24 cellular contexts compared by ENCODE assay signal in genomic region chr2:48383055-48383454, GRCh38.
"Had no signal": no experiment of that assay in that cellular context is flagged by ENCODE, and none has a peak within 500 bp of the region (broad histone marks: within the 10 kb centered on the region; RNA-seq: fewer than 3 reads in every experiment).

No MANE protein-coding gene starts in this region.

- DNase-seq: activated CD4-positive, alpha-beta T cell treated with anti-CD3 and anti-CD28 coated beads for 1 hour; activated CD4-positive, alpha-beta T cell treated with anti-CD3 and anti-CD28 coated beads, Interleukin-2, amount 50 U/mL, for 4 hours; activated CD8-positive, alpha-beta memory T cell treated with anti-CD3 and anti-CD28 coated beads for 24 hours; activated CD8-positive, alpha-beta memory T cell treated with anti-CD3 and anti-CD28 coated beads, Interleukin-2, amount 50 U/mL, for 4 hours; activated naive CD4-positive, alpha-beta T cell; activated T-cell treated with anti-CD3 and anti-CD28 coated beads, Interleukin-2, amount 50 U/mL, for 4 hours; adrenal gland; brain microvascular endothelial cell; caudate nucleus; dermis blood vessel endothelial cell; effector memory CD4-positive, alpha-beta T cell; foreskin keratinocyte; lower lobe of right lung; naive B cell; posterior cingulate gyrus; sigmoid colon; stimulated activated CD4-positive, alpha-beta T cell treated with anti-CD3 and anti-CD28 coated beads, Interleukin-15, amount 100 ng/mL, for 24 hours; stimulated activated CD8-positive, alpha-beta memory T cell treated with anti-CD3 and anti-CD28 coated beads, Interleukin-4, amount 100 ng/mL, for 48 hours; stimulated activated naive CD4-positive, alpha-beta T cell; testis; upper lobe of left lung had no signal

- H3K36me3 ChIP-seq: adrenal gland, ascending aorta, brain microvascular endothelial cell, sigmoid colon had no signal

- H3K27ac ChIP-seq: adrenal gland, ascending aorta, brain microvascular endothelial cell, foreskin keratinocyte, lower lobe of right lung, sigmoid colon, testis, upper lobe of left lung had no signal

- H3K4me3 ChIP-seq: adrenal gland, ascending aorta, lower lobe of right lung, sigmoid colon, smooth muscle cell, testis, upper lobe of left lung had no signal

- ATAC-seq: activated T-cell treated with anti-CD3 and anti-CD28 coated beads, Interleukin-2, amount 50 U/mL, for 4 hours; foreskin keratinocyte; left lobe of liver had no signal

- H3K4me1 ChIP-seq: adrenal gland, ascending aorta, foreskin keratinocyte, lower lobe of right lung, sigmoid colon, testis had no signal

- H3K27me3 ChIP-seq: adrenal gland, ascending aorta, brain microvascular endothelial cell, foreskin keratinocyte, sigmoid colon, testis, upper lobe of left lung had no signal

- H3K9me3 ChIP-seq: adrenal gland, ascending aorta, sigmoid colon, testis had no signal

- H3K4me2 ChIP-seq: smooth muscle cell had no signal
